Comparison of ENCODE assay signal across 10 cellular contexts in genomic region chr7:35430547-35431153, GRCh38.
DNase-seq lines count a peak whose midpoint lies in the region; ATAC-seq and TF ChIP-seq lines count a peak whose summit lies in the region.
"Had no signal": no experiment of that assay in that cellular context is flagged by ENCODE, and none has a peak within 500 bp of the region (broad histone marks: within the 10 kb centered on the region; RNA-seq: fewer than 3 reads in every experiment).

No MANE protein-coding gene starts in this region.

- no peak overlapping the region for H2AFZ ChIP-seq in neural progenitor cell (replicated peaks)

- H3K27me3 ChIP-seq in neural progenitor cell (no peaks in the 10 kb centered on the region), gastrocnemius medialis (no peaks in the 10 kb centered on the region), stomach (no peaks in the 10 kb centered on the region)
- H3K27me3 ChIP-seq: BLaER1 had no signal

- peak; percentile 39 for DNase-seq in NCI-H82 (lab: John Stamatoyannopoulos, UW)
- no peak for DNase-seq in NCI-H82 treated with DMSO at 0.1 percent for 48 hours (lab: John Stamatoyannopoulos, UW; ENCODE audit: unreplicated experiment)
- DNase-seq in HuH-7 (ENCODE audit: low spot score): peak; percentile 22
- peak; percentile 17 for DNase-seq in neural progenitor cell (ENCODE audit: low spot score)
- no peak for DNase-seq in gastrocnemius medialis
- no peak for DNase-seq in stomach
- DNase-seq: activated B cell treated with CpG ODN at 0.5 μM for 24 hours had no signal

- H3K36me3 Mint-ChIP-seq in activated T-helper 17 cell treated with anti-CD3 and anti-CD28 coated beads, Interleukin-2, amount 50 U/mL, for 72 hours (ENCODE audit: low read depth): no peaks in the 10 kb centered on the region
- H3K36me3 Mint-ChIP-seq in neural progenitor cell: peaks cover 4% of the 10 kb centered on the region

- TF ChIP-seq EP300 in stomach (IDR thresholded peaks at IDR 0.05): no peak

- H3K4me1 ChIP-seq in neural progenitor cell (no peaks in the 10 kb centered on the region), gastrocnemius medialis (no peaks in the 10 kb centered on the region), stomach (no peaks in the 10 kb centered on the region)
- H3K4me1 ChIP-seq: BLaER1 had no signal

- no peak overlapping the region for H3K27ac ChIP-seq in neural progenitor cell
- no peak overlapping the region for H3K27ac ChIP-seq in gastrocnemius medialis
- H3K27ac ChIP-seq in stomach: no peak overlapping the region
- H3K27ac ChIP-seq: BLaER1 had no signal

- H3K36me3 ChIP-seq in neural progenitor cell (no peaks in the 10 kb centered on the region), gastrocnemius medialis (no peaks in the 10 kb centered on the region), stomach (no peaks in the 10 kb centered on the region)
- H3K36me3 ChIP-seq: BLaER1 had no signal

- 58 to 70% (median 67%) methylated on average over 7 of the region's 7 CpGs for WGBS in stomach, 5 donors

- no peak overlapping the region for H3K4me2 ChIP-seq in neural progenitor cell
- H3K4me2 ChIP-seq: BLaER1 had no signal

- no peaks in the 10 kb centered on the region for H3K9me3 Mint-ChIP-seq in activated T-helper 17 cell treated with anti-CD3 and anti-CD28 coated beads, Interleukin-2, amount 50 U/mL, for 72 hours
- H3K9me3 Mint-ChIP-seq in neural progenitor cell: peaks cover 35% of the 10 kb centered on the region

- in situ Hi-C loops in gastrocnemius medialis (cut with MboI; ENCODE audit: low sequenced_read_pairs in 4 of 4): no loop called here

- H3F3A ChIP-seq in neural progenitor cell (ENCODE audit: low read depth): no peaks in the 10 kb centered on the region

- H3K9me3 ChIP-seq in neural progenitor cell (ENCODE audit: low read depth): peaks cover 7% of the 10 kb centered on the region
- no peaks in the 10 kb centered on the region for H3K9me3 ChIP-seq in gastrocnemius medialis
- peaks cover 0 to 20% (median 11%) of the 10 kb centered on the region in 4 donors for H3K9me3 ChIP-seq in stomach

- H3K27ac Mint-ChIP-seq in activated T-helper 17 cell treated with anti-CD3 and anti-CD28 coated beads, Interleukin-2, amount 50 U/mL, for 72 hours: no peak overlapping the region
- no peak overlapping the region for H3K27ac Mint-ChIP-seq in neural progenitor cell
- H3K27ac Mint-ChIP-seq: activated B cell treated with CpG ODN at 0.5 μM for 24 hours had no signal

- no peaks in the 10 kb centered on the region for H3K79me2 ChIP-seq in neural progenitor cell (ENCODE audit: low read depth)

- no peaks in the 10 kb centered on the region for H3K4me1 Mint-ChIP-seq in activated T-helper 17 cell treated with anti-CD3 and anti-CD28 coated beads, Interleukin-2, amount 50 U/mL, for 72 hours
- H3K4me1 Mint-ChIP-seq in neural progenitor cell: no peaks in the 10 kb centered on the region
- H3K4me1 Mint-ChIP-seq: activated B cell treated with CpG ODN at 0.5 μM for 24 hours had no signal

- intact Hi-C loops in gastrocnemius medialis (cut with DNase I; ENCODE audit: low total_unique reads): no loop called here
- intact Hi-C loops in stomach (cut with DNase I; ENCODE audit: low total_unique reads): no loop called here

- no peaks in the 10 kb centered on the region for H4K20me1 ChIP-seq in neural progenitor cell (ENCODE audit: low read depth)
- H4K20me1 ChIP-seq: BLaER1 had no signal

- no peak overlapping the region for H3K4me3 Mint-ChIP-seq in activated T-helper 17 cell treated with anti-CD3 and anti-CD28 coated beads, Interleukin-2, amount 50 U/mL, for 72 hours
- H3K4me3 Mint-ChIP-seq in neural progenitor cell: no peak overlapping the region
- H3K4me3 Mint-ChIP-seq: activated B cell treated with CpG ODN at 0.5 μM for 24 hours had no signal

- TF ChIP-seq POLR2A in gastrocnemius medialis (IDR thresholded peaks at IDR 0.05) (no peak), stomach (IDR thresholded peaks at IDR 0.05) (no peak)

- ATAC-seq in activated T-helper 17 cell treated with anti-CD3 and anti-CD28 coated beads, Interleukin-2, amount 50 U/mL, for 72 hours (replicated peaks): peak; percentile 21
- ATAC-seq in gastrocnemius medialis: no peak
- no peak for ATAC-seq in GM18502 (IDR thresholded peaks at IDR 0.05; ENCODE audit: poor library complexity, unreplicated experiment)

- no peak overlapping the region for H3K9ac ChIP-seq in neural progenitor cell
- H3K9ac ChIP-seq: BLaER1 had no signal

- TF ChIP-seq CTCF in neural progenitor cell (IDR thresholded peaks at IDR 0.05) (peak; percentile 53), gastrocnemius medialis (IDR thresholded peaks at IDR 0.05 in 4 of 5, conservative IDR thresholded peaks at IDR 0.05 in 1 of 5) (no peak), stomach (IDR thresholded peaks at IDR 0.05) (no peak)

- no peak overlapping the region for H3K4me3 ChIP-seq in neural progenitor cell
- H3K4me3 ChIP-seq in gastrocnemius medialis: no peak overlapping the region
- no peak overlapping the region for H3K4me3 ChIP-seq in stomach
- H3K4me3 ChIP-seq: BLaER1 had no signal

- peaks cover 13% of the 10 kb centered on the region for H3K27me3 Mint-ChIP-seq in activated T-helper 17 cell treated with anti-CD3 and anti-CD28 coated beads, Interleukin-2, amount 50 U/mL, for 72 hours
- no peaks in the 10 kb centered on the region for H3K27me3 Mint-ChIP-seq in neural progenitor cell (ENCODE audit: insufficient read depth, low read depth)

Comparison
In these comparisons a context has a peak if more than half of its experiments do, and no peak if none do; other contexts are left out.
1. DNase-seq: peak in NCI-H82 (single experiment), HuH-7 (single experiment) and neural progenitor cell (single experiment); none in NCI-H82 treated with DMSO at 0.1 percent for 48 hours (single experiment), gastrocnemius medialis (0 of 2) and stomach (single experiment).